Comparison of ENCODE assay signal across 17 cellular contexts in genomic region chr5:144141581-144141980, GRCh38. TPM values are rescaled to one million over a fixed set of nuclear protein-coding genes. Genes with fewer than 3 reads are reported as not detected.
DNase-seq lines count a peak whose midpoint lies in the region; ATAC-seq and TF ChIP-seq lines count a peak whose summit lies in the region.
"Had no signal": no experiment of that assay in that cellular context is flagged by ENCODE, and none has a peak within 500 bp of the region (broad histone marks: within the 10 kb centered on the region; RNA-seq: fewer than 3 reads in every experiment).

No MANE protein-coding gene starts in this region.

- peak overlapping the region; percentile 6 for H3K27ac Mint-ChIP-seq in T-helper 17 cell
- H3K27ac Mint-ChIP-seq: activated CD4-positive, alpha-beta T cell treated with anti-CD3 and anti-CD28 coated beads, Interleukin-2, amount 10 ng/mL, durations not matched to agents 24 days and 14 days; progenitor cell of endocrine pancreas had no signal

- no peak for TF ChIP-seq CTCF in osteoblast (IDR thresholded peaks at IDR 0.05; ENCODE audit: extremely low read depth, low read depth, low read length)
- no peak for TF ChIP-seq CTCF in BE2C (IDR thresholded peaks at IDR 0.05; ENCODE audit: low read depth, low read length)

- H3K4me3 ChIP-seq in osteoblast (ENCODE audit: insufficient read depth, low read length): no peak overlapping the region
- no peak overlapping the region for H3K4me3 ChIP-seq in BE2C (ENCODE audit: low read depth, low read length)
- H3K4me3 ChIP-seq: smooth muscle cell, vagina had no signal

- no peaks in the 10 kb centered on the region for H4K20me1 ChIP-seq in osteoblast (ENCODE audit: insufficient read depth, low read length)

- H3K27me3 ChIP-seq in osteoblast (ENCODE audit: insufficient read depth, low read length) (no peaks in the 10 kb centered on the region), BE2C (peaks cover 4% of the 10 kb centered on the region; the same call in 1 of the 2 replicates)
- H3K27me3 ChIP-seq: vagina had no signal

- H3K79me2 ChIP-seq in osteoblast (ENCODE audit: insufficient read depth, low read length): no peaks in the 10 kb centered on the region

- H3K36me3 ChIP-seq in osteoblast (ENCODE audit: insufficient read depth, low read length): no peaks in the 10 kb centered on the region
- H3K36me3 ChIP-seq in BE2C: no peaks in the 10 kb centered on the region
- H3K36me3 ChIP-seq: vagina had no signal

- no peak overlapping the region for H3K4me2 ChIP-seq in osteoblast (ENCODE audit: insufficient read depth, low read length)
- H3K4me2 ChIP-seq: smooth muscle cell had no signal

- no peak overlapping the region for H3K27ac ChIP-seq in osteoblast (ENCODE audit: low read depth, low read length)
- H3K27ac ChIP-seq: vagina had no signal

- DNase-seq in T-helper 17 cell (no peak), osteoblast (ENCODE audit: insufficient read length, low spot score, missing footprints) (no peak), BE2C (no peak)
- DNase-seq in activated CD8-positive, alpha-beta memory T cell treated with anti-CD3 and anti-CD28 coated beads for 24 hours: no peak
- DNase-seq: activated CD4-positive, alpha-beta T cell treated with anti-CD3 and anti-CD28 coated beads, Interleukin-2, amount 10 ng/mL, durations not matched to agents 24 days and 14 days; activated CD8-positive, alpha-beta memory T cell treated with anti-CD3 and anti-CD28 coated beads, Interleukin-2, amount 50 U/mL, for 4 hours; activated gamma-delta T cell treated with Interleukin-2 at 50 U/mL for 16 hours; NCI-H2081 treated with DMSO at 0.1 percent for 48 hours; stimulated activated CD4-positive, alpha-beta T cell treated with anti-CD3 and anti-CD28 coated beads, Interleukin-4, amount 100 ng/mL, for 24 hours had no signal

- peaks cover 18% of the 10 kb centered on the region for H3K4me1 ChIP-seq in osteoblast (ENCODE audit: insufficient read depth, low read length)
- no peaks in the 10 kb centered on the region for H3K4me1 ChIP-seq in BE2C
- H3K4me1 ChIP-seq: vagina had no signal

- peak overlapping the region; percentile 52 for H2AFZ ChIP-seq in osteoblast (ENCODE audit: low read length)

- H3K4me3 Mint-ChIP-seq in T-helper 17 cell: no peak overlapping the region
- H3K4me3 Mint-ChIP-seq: activated CD4-positive, alpha-beta T cell treated with anti-CD3 and anti-CD28 coated beads, Interleukin-2, amount 10 ng/mL, durations not matched to agents 24 days and 14 days had no signal

- no peaks in the 10 kb centered on the region for H3K9me3 ChIP-seq in T-helper 17 cell (ENCODE audit: control insufficient read depth, low read length, poor library complexity, severe bottlenecking)
- H3K9me3 ChIP-seq in osteoblast (ENCODE audit: low read depth, low read length): no peaks in the 10 kb centered on the region
- H3K9me3 ChIP-seq in BE2C: no peaks in the 10 kb centered on the region
- H3K9me3 ChIP-seq: vagina had no signal

- peaks cover 7% of the 10 kb centered on the region for H3K36me3 Mint-ChIP-seq in T-helper 17 cell (ENCODE audit: low read depth)

- ATAC-seq in GM18511 (IDR thresholded peaks at IDR 0.05; ENCODE audit: unreplicated experiment) (peak; percentile 1), HG03064 (IDR thresholded peaks at IDR 0.05; ENCODE audit: low read depth, unreplicated experiment) (peak; percentile 8), T-helper 17 cell (no peak), HG03439 (IDR thresholded peaks at IDR 0.05; ENCODE audit: unreplicated experiment) (no peak)

- H3K27me3 Mint-ChIP-seq in T-helper 17 cell: peaks cover 46% of the 10 kb centered on the region

- peaks cover 11% of the 10 kb centered on the region for H3K4me1 Mint-ChIP-seq in T-helper 17 cell

RNA-seq across cellular contexts. Expression of gene YIPF5, which starts 28.9 kb away (rescaled TPM):
- 10 to 100 TPM; 40.3 to 46.6 TPM for total RNA-seq in T-helper 17 cell
- 99.5 and 111 TPM in 2 replicates for total RNA-seq in osteoblast
- polyA plus RNA-seq in BE2C (2012; ENCODE audit: insufficient read depth, insufficient read length, low read depth): 22.9 TPM

RNA-seq across cellular contexts. Expression of gene KCTD16, which starts 29.1 kb away (rescaled TPM):
- not detected for total RNA-seq in T-helper 17 cell
- total RNA-seq in osteoblast: 1.5 and 3.6 TPM in 2 replicates
- 0.20 TPM for polyA plus RNA-seq in BE2C (2012; ENCODE audit: insufficient read depth, insufficient read length, low read depth)
- total RNA-seq: activated CD4-positive, alpha-beta T cell treated with anti-CD3 and anti-CD28 coated beads, Interleukin-2, amount 10 ng/mL, durations not matched to agents 24 days and 14 days; esophagus mucosa; lower leg skin had no signal

Comparison
In these comparisons a context has a peak if more than half of its experiments do, and no peak if none do; other contexts are left out.
1. ATAC-seq: peak in GM18511 (single experiment) and HG03064 (single experiment); none in T-helper 17 cell (single experiment) and HG03439 (single experiment).